In the genomic region with DNA sequence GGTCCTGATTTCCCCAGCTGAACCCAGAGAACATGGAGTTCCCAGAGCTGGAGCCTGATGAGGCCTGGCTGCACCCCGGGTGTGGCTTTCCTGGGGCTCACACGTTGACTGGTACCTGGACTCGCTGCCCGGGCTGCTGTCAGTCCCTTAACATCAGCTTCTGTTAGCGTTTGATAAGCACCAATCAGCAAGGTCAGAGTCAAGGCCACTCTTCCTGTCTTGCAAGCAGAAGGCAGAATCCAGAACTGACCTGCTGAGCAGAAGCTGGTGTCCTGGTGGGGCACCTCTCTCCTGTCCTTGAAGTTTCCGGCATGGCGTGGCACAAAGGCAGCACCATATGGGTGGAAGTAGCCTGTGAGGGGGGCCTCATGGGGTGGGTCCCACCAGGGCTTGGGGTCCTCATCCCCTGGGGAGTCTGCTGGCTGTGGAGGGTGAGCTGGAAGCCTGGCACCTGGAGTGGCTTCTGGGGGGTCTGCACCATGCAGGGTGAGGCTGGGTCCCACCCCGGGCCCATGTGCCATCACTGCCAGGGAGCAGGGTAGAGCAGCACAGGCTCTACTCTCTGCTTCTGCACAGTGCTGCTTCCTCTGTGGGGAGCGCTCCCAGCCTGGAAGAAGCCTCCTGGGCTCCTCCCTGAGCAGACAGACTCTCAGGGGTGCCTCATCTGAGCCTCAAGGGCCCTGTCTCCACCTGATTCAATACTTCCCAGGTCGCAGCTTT, we compare ENCODE assay signal across 6 cellular contexts.
DNase-seq lines count a peak whose midpoint lies in the region; ATAC-seq, FAIRE-seq and TF ChIP-seq lines count a peak whose summit lies in the region.
"Not testable (repeated sequence)": the region's sequence is repeated elsewhere in the genome, so short reads cannot be mapped to it uniquely, and the experiment has no call there.

No MANE protein-coding gene starts in this region.

- CTCF ChIA-PET in K562 (lab: Yijun Ruan, JAX; ENCODE audit: low intra/inter-chr PET ratio); HepG2 (lab: Yijun Ruan, JAX; ENCODE audit: low intra/inter-chr PET ratio, low total read pairs): not testable (repeated sequence)

- H3K9ac ChIP-seq in K562 (ENCODE audit: insufficient read depth in 1 of 2, low read depth in 2 of 2, low read length in 2 of 2); HepG2 (ENCODE audit: insufficient read depth, low read depth, low read length): not testable (repeated sequence)

- not testable (repeated sequence) for H3K4me2 ChIP-seq in K562 (ENCODE audit: insufficient read depth, low read length); HepG2 (ENCODE audit: low read depth, low read length)

- TF ChIP-seq POLR2A in K562 (conservative IDR thresholded peaks at IDR 0.05); HepG2 (IDR thresholded peaks at IDR 0.05; ENCODE audit: insufficient read depth in 1 of 2, low read depth in 2 of 2, low read length in 2 of 2); spleen (IDR thresholded peaks at IDR 0.05): not testable (repeated sequence)

- not testable (repeated sequence) for H2AFZ ChIP-seq in K562 (ENCODE audit: low read depth, low read length); HepG2 (ENCODE audit: low read length)

- WGBS in K562 (ENCODE audit: insufficient coverage, low coverage, missing lambda C conversion rate) = 0% methylated on average over 2 of the region's 10 CpGs
- no CpG with 5 or more reads among the region's 10 CpGs for WGBS in HepG2 (ENCODE audit: low lambda C conversion rate)
- 92 to 100% methylated on average over 1 of the region's 10 CpGs; no CpG with 5 or more reads in 3 of the 5 donors for WGBS in spleen, 5 donors

- intact Hi-C loops in K562 (cut with micrococcal nuclease); Right ventricle myocardium inferior (cut with DNase I); HepG2 (cut with micrococcal nuclease; ENCODE audit: unreplicated experiment); mucosa of descending colon (cut with DNase I, micrococcal nuclease); spleen (cut with DNase I; ENCODE audit: low total_unique reads): not testable (repeated sequence)

- H3K27me3 ChIP-seq in K562 (ENCODE audit: control insufficient read depth in 2 of 2, insufficient read depth in 2 of 2, low read length in 2 of 2); bronchial epithelial cell (ENCODE audit: control insufficient read depth, insufficient read depth, low read length); HepG2 (ENCODE audit: control insufficient read depth in 1 of 2, insufficient read depth in 2 of 2, low read length in 2 of 2); spleen (replicated peaks in 1 of 7): not testable (repeated sequence)

- H3K27ac ChIP-seq in K562 (ENCODE audit: extremely low read depth, low read depth, low read length); HepG2 (ENCODE audit: extremely low read length, insufficient read depth, low read length); spleen: not testable (repeated sequence)

- not testable (repeated sequence) for H3K4me3 ChIP-seq in K562; bronchial epithelial cell (ENCODE audit: low read depth, low read length); HepG2 (replicated peaks in 1 of 3; ENCODE audit: insufficient read depth in 1 of 3, low read depth in 2 of 3, low read length in 3 of 3); mucosa of descending colon; spleen

- not testable (repeated sequence) for TF ChIP-seq RAD21 in K562 (CRISPR knock-in tag; conservative IDR thresholded peaks at IDR 0.05 in 1 of 2, IDR thresholded peaks at IDR 0.05 in 1 of 2); HepG2 (CRISPR knock-in tag; IDR thresholded peaks at IDR 0.05)

- not testable (repeated sequence) for H3K9me1 ChIP-seq in K562 (ENCODE audit: control insufficient read depth, insufficient read depth, low read length)

- not testable (repeated sequence) for ATAC-seq in K562, Right ventricle myocardium inferior
- ATAC-seq in HepG2 = peak; percentile 11; the same call in 2 of the 3 replicates
- peak; percentile 10 for ATAC-seq in mucosa of descending colon

- TF ChIP-seq CTCF in K562 (IDR thresholded peaks at IDR 0.05 in 2 of 3, conservative IDR thresholded peaks at IDR 0.05 in 1 of 3; ENCODE audit: insufficient read depth in 2 of 3, low read depth in 1 of 3, low read length in 3 of 3); bronchial epithelial cell (IDR thresholded peaks at IDR 0.05; ENCODE audit: insufficient read depth, low read length, severe bottlenecking); HepG2 (CRISPR knock-in tag; IDR thresholded peaks at IDR 0.05); mucosa of descending colon (IDR thresholded peaks at IDR 0.05); spleen (IDR thresholded peaks at IDR 0.05 in 8 of 11, conservative IDR thresholded peaks at IDR 0.05 in 3 of 11): not testable (repeated sequence)

- POLR2A ChIA-PET in K562 (lab: Yijun Ruan, JAX); HepG2 (lab: Yijun Ruan, JAX): not testable (repeated sequence)

- not testable (repeated sequence) for H3K36me3 ChIP-seq in K562 (ENCODE audit: control insufficient read depth, insufficient read depth, low read length); bronchial epithelial cell (ENCODE audit: control insufficient read depth, insufficient read depth, low read length); HepG2 (replicated peaks in 1 of 2; ENCODE audit: control insufficient read depth in 1 of 2, insufficient read depth in 2 of 2, low read length in 2 of 2); mucosa of descending colon (ENCODE audit: low read depth); spleen

- FAIRE-seq in K562 (lab: Jason Lieb, UNC) (peak; percentile 61), bronchial epithelial cell (lab: Jason Lieb, UNC) (peak; percentile 66), HepG2 (lab: Jason Lieb, UNC) (peak; percentile 12)

- not testable (repeated sequence) for H3K4me1 ChIP-seq in K562 (replicated peaks in 1 of 2; ENCODE audit: control insufficient read depth in 2 of 2, insufficient read depth in 2 of 2, low read length in 2 of 2); HepG2 (ENCODE audit: insufficient read depth, low read length); mucosa of descending colon (ENCODE audit: low read depth); spleen

- DNase-seq in K562 (ENCODE audit: extremely low read depth in 1 of 4, low spot score in 3 of 4); bronchial epithelial cell (ENCODE audit: low read depth); HepG2 (ENCODE audit: low spot score); mucosa of descending colon: not testable (repeated sequence)
- peak; percentile 13 for DNase-seq in Right ventricle myocardium inferior (ENCODE audit: missing footprints)
- peak; percentile 53 for DNase-seq in spleen

- not testable (repeated sequence) for H3K79me2 ChIP-seq in K562 (ENCODE audit: control insufficient read depth, insufficient read depth, low read length); HepG2 (ENCODE audit: insufficient read depth, low read length)

- TF ChIP-seq EP300 in K562 (IDR thresholded peaks at IDR 0.05; ENCODE audit: low read length); HepG2 (IDR thresholded peaks at IDR 0.05; ENCODE audit: low read depth in 2 of 2, low read length in 2 of 2); HepG2 (CRISPR knock-in tag; IDR thresholded peaks at IDR 0.05; ENCODE audit: borderline replicate concordance): not testable (repeated sequence)

- in situ Hi-C loops in K562 (cut with MboI); HepG2 (cut with HindIII; ENCODE audit: extremely low pct_ligation_motif_present, low pct_unique_long_range_greater_than_20kb): not testable (repeated sequence)

- H4K20me1 ChIP-seq in K562 (replicated peaks; ENCODE audit: control insufficient read depth, insufficient read depth, low read length); HepG2 (ENCODE audit: insufficient read depth, low read length): not testable (repeated sequence)

- not testable (repeated sequence) for BruUV-seq in K562 (replicated peaks; lab: Mats Ljungman, UMichigan); HepG2 (replicated peaks; lab: Mats Ljungman, UMichigan)

- not testable (repeated sequence) for H3K9me3 ChIP-seq in K562 (replicated peaks; ENCODE audit: control insufficient read depth, insufficient read depth, low read depth, low read length); HepG2 (ENCODE audit: low read length); mucosa of descending colon; spleen
